20 cellular contexts compared by ENCODE assay signal in genomic region chr11:111479666-111480065, GRCh38. TPM values are rescaled to one million over a fixed set of nuclear protein-coding genes. Genes with fewer than 3 reads are reported as not detected.
"Had no signal": no experiment of that assay in that cellular context is flagged by ENCODE, and none has a peak within 500 bp of the region (broad histone marks: within the 10 kb centered on the region; RNA-seq: fewer than 3 reads in every experiment).

No MANE protein-coding gene starts in this region.

- ATAC-seq: activated T-cell treated with anti-CD3 and anti-CD28 coated beads, Interleukin-2, amount 50 U/mL, for 72 hours; sciatic nerve had no signal

- H3K27ac ChIP-seq: esophagus squamous epithelium, thoracic aorta had no signal

- H3K36me3 ChIP-seq: esophagus squamous epithelium, thoracic aorta had no signal

- DNase-seq: activated CD4-positive, alpha-beta T cell treated with anti-CD3 and anti-CD28 coated beads, Interleukin-2, amount 10 ng/mL, durations not matched to agents 7 days and 5 days; activated CD4-positive, CD25-positive, alpha-beta regulatory T cell; activated CD8-positive, alpha-beta memory T cell treated with anti-CD3 and anti-CD28 coated beads, Interleukin-2, amount 50 U/mL, for 48 hours; activated gamma-delta T cell; activated T-cell treated with anti-CD3 and anti-CD28 coated beads, Interleukin-2, amount 50 U/mL, for 72 hours; amniotic stem cell; esophagus squamous epithelium; kidney glomerular epithelial cell; mesendoderm; stimulated activated CD4-positive, alpha-beta T cell treated with anti-CD3 and anti-CD28 coated beads, Interleukin-1b, Interleukin-23, amount 100 ng/mL, for 48 hours had no signal

- H3K27ac Mint-ChIP-seq: activated CD4-positive, alpha-beta T cell treated with anti-CD3 and anti-CD28 coated beads, Interleukin-2, amount 10 ng/mL, durations not matched to agents 7 days and 5 days; activated naive CD8-positive, alpha-beta T cell; activated T-cell treated with anti-CD3 and anti-CD28 coated beads, Interleukin-2, amount 50 U/mL, for 72 hours; nephron had no signal

- H3K4me3 ChIP-seq: esophagus squamous epithelium, thoracic aorta had no signal

- H3K4me3 Mint-ChIP-seq: activated CD4-positive, alpha-beta T cell treated with anti-CD3 and anti-CD28 coated beads, Interleukin-2, amount 10 ng/mL, durations not matched to agents 7 days and 5 days; activated naive CD8-positive, alpha-beta T cell; activated T-cell treated with anti-CD3 and anti-CD28 coated beads, Interleukin-2, amount 50 U/mL, for 72 hours; nephron had no signal

- H3K27me3 ChIP-seq: esophagus squamous epithelium had no signal

- H3K4me1 ChIP-seq: esophagus squamous epithelium had no signal

- H3K27me3 Mint-ChIP-seq: activated naive CD8-positive, alpha-beta T cell had no signal

RNA-seq across cellular contexts. Expression of gene BTG4, which starts 32.5 kb away (rescaled TPM):
- total RNA-seq: activated CD4-positive, alpha-beta T cell treated with anti-CD3 and anti-CD28 coated beads, Interleukin-2, amount 10 ng/mL, durations not matched to agents 7 days and 5 days; cardiac septum; endothelial cell of umbilical vein; esophagus squamous epithelium; lower leg skin; omental fat pad; sciatic nerve; T-helper 2 cell treated with Interferon-gamma antibody and Interleukin-4, amounts not matched to agents 100 ng/mL and 5 ng/mL, for 36 hours; thoracic aorta; ureter had no signal
- polyA plus RNA-seq: endothelial cell of umbilical vein had no signal

RNA-seq across cellular contexts. Expression of gene HOATZ, which starts 34.9 kb away (rescaled TPM):
- total RNA-seq: activated CD4-positive, alpha-beta T cell treated with anti-CD3 and anti-CD28 coated beads, Interleukin-2, amount 10 ng/mL, durations not matched to agents 7 days and 5 days; activated T-cell treated with anti-CD3 and anti-CD28 coated beads, Interleukin-2, amount 50 U/mL, for 72 hours; cardiac septum; endothelial cell of umbilical vein; esophagus squamous epithelium; lower leg skin; omental fat pad; sciatic nerve; T-helper 2 cell treated with Interferon-gamma antibody and Interleukin-4, amounts not matched to agents 100 ng/mL and 5 ng/mL, for 36 hours; thoracic aorta; ureter had no signal
- polyA plus RNA-seq: endothelial cell of umbilical vein had no signal
